ENCODE assay signal across 19 cellular contexts in the genomic region with DNA sequence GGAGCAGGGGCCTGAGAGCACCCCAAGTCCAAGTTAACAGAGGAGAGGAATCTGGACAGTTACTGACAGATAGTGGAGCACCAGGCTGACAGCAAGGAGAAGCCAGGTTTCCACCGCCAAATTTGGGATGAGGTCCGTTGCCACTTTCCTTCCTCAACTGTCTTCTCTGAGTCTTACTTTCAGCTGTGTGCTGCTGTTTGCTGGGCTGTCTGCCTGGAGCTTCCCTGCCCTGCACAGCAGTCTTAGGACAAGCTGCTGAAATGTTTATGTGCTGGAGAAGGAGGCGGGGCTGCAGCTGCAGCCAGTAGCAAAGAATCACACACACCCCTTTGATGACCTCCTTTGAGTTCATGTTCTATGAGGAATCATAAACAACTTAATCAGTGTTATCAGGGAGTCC. TPM values are rescaled to one million over a fixed set of nuclear protein-coding genes. Genes with fewer than 3 reads are reported as not detected.
DNase-seq lines count a peak whose midpoint lies in the region; ATAC-seq and TF ChIP-seq lines count a peak whose summit lies in the region.
"Had no signal": no experiment of that assay in that cellular context is flagged by ENCODE, and none has a peak within 500 bp of the region (broad histone marks: within the 10 kb centered on the region; RNA-seq: fewer than 3 reads in every experiment).

No MANE protein-coding gene starts in this region.

- H3K27me3 ChIP-seq in Caco-2 (replicated peaks; ENCODE audit: control insufficient read depth, insufficient read depth, low read length) (no peaks in the 10 kb centered on the region), mucosa of stomach (ENCODE audit: control insufficient read depth, insufficient read depth, low read length) (no peaks in the 10 kb centered on the region)
- H3K27me3 ChIP-seq: heart right ventricle, SJCRH30 had no signal

- no peak overlapping the region for H3K27ac Mint-ChIP-seq in Caco-2 (ENCODE audit: unreplicated experiment)
- H3K27ac Mint-ChIP-seq: activated CD4-positive, alpha-beta memory T cell treated with anti-CD3 and anti-CD28 coated beads for 36 hours; activated T-helper 17 cell treated with anti-CD3 and anti-CD28 coated beads, Interleukin-2, amount 50 U/mL, for 72 hours; naive thymus-derived CD4-positive, alpha-beta T cell had no signal

- CTCF ChIA-PET in Caco-2 (lab: Charles Lee) = no interaction called here

- intact Hi-C loops in Caco-2 (cut with micrococcal nuclease; ENCODE audit: unreplicated experiment) = no loop called here

- H3K4me3 ChIP-seq in Caco-2 (ENCODE audit: low read depth, low read length) (no peak overlapping the region), mucosa of stomach (ENCODE audit: low read length) (no peak overlapping the region)
- H3K4me3 ChIP-seq: heart right ventricle, SJCRH30 had no signal

- no peak for TF ChIP-seq CTCF in Caco-2 (IDR thresholded peaks at IDR 0.05; ENCODE audit: insufficient read depth in 1 of 2, low read depth in 1 of 2, low read length in 1 of 2, severe bottlenecking in 1 of 2, unreplicated experiment in 1 of 2)

- ATAC-seq in esophagus mucosa (peak; percentile 74), HG03342 (IDR thresholded peaks at IDR 0.05; ENCODE audit: unreplicated experiment) (no peak), GM21825 (IDR thresholded peaks at IDR 0.05; ENCODE audit: unreplicated experiment) (no peak)
- ATAC-seq: activated T-helper 17 cell treated with anti-CD3 and anti-CD28 coated beads, Interleukin-2, amount 50 U/mL, for 72 hours; heart right ventricle; naive thymus-derived CD4-positive, alpha-beta T cell had no signal

- DNase-seq in Caco-2 (peak; percentile 16 to 40), NCI-H69 (lab: John Stamatoyannopoulos, UW) (peak; percentile 4), RKO (ENCODE audit: low spot score) (no peak), C1 segment of cervical spinal cord (lab: John Stamatoyannopoulos, UW) (no peak)
- DNase-seq: activated CD4-positive, alpha-beta memory T cell treated with anti-CD3 and anti-CD28 coated beads for 36 hours; GF-D8; heart right ventricle; naive thymus-derived CD4-positive, alpha-beta T cell; NCI-H1048 had no signal

- no peaks in the 10 kb centered on the region for H3K36me3 ChIP-seq in Caco-2 (ENCODE audit: control insufficient read depth, insufficient read depth, low read length)
- no peaks in the 10 kb centered on the region for H3K36me3 ChIP-seq in mucosa of stomach (ENCODE audit: control insufficient read depth, insufficient read depth, low read length)
- H3K36me3 ChIP-seq: heart right ventricle, SJCRH30 had no signal

- H3K9me3 ChIP-seq in Caco-2 (no peaks in the 10 kb centered on the region), mucosa of stomach (ENCODE audit: control insufficient read depth, low read length) (no peaks in the 10 kb centered on the region)
- H3K9me3 ChIP-seq: SJCRH30 had no signal

- no TSS peak for BruUV-seq in Caco-2 (replicated peaks; lab: Mats Ljungman, UMichigan)

- peak overlapping the region; percentile 56 for H3K9ac ChIP-seq in mucosa of stomach (ENCODE audit: low read length)

- H3K4me1 ChIP-seq in Caco-2 (peaks cover 12% of the 10 kb centered on the region), mucosa of stomach (ENCODE audit: control insufficient read depth, insufficient read depth, low read length) (peaks cover 25% of the 10 kb centered on the region)
- H3K4me1 ChIP-seq: heart right ventricle had no signal

- POLR2A ChIA-PET in Caco-2 (lab: Charles Lee) = no interaction called here

- peaks cover 17% of the 10 kb centered on the region for H3K4me1 Mint-ChIP-seq in Caco-2 (ENCODE audit: low read depth, unreplicated experiment)
- H3K4me1 Mint-ChIP-seq: activated T-helper 17 cell treated with anti-CD3 and anti-CD28 coated beads, Interleukin-2, amount 50 U/mL, for 72 hours; naive thymus-derived CD4-positive, alpha-beta T cell had no signal

- H3K4me3 Mint-ChIP-seq in Caco-2 (ENCODE audit: unreplicated experiment) = no peak overlapping the region
- H3K4me3 Mint-ChIP-seq: activated CD4-positive, alpha-beta memory T cell treated with anti-CD3 and anti-CD28 coated beads for 36 hours; activated T-helper 17 cell treated with anti-CD3 and anti-CD28 coated beads, Interleukin-2, amount 50 U/mL, for 72 hours; naive thymus-derived CD4-positive, alpha-beta T cell had no signal

- H3K36me3 Mint-ChIP-seq in Caco-2 (ENCODE audit: insufficient read depth, unreplicated experiment) = no peaks in the 10 kb centered on the region
- H3K36me3 Mint-ChIP-seq: activated CD4-positive, alpha-beta memory T cell treated with anti-CD3 and anti-CD28 coated beads for 36 hours had no signal

- H3K27me3 Mint-ChIP-seq in Caco-2 (ENCODE audit: insufficient read depth, unreplicated experiment) = no peaks in the 10 kb centered on the region

- no peaks in the 10 kb centered on the region for H3K9me3 Mint-ChIP-seq in Caco-2 (ENCODE audit: unreplicated experiment)
- H3K9me3 Mint-ChIP-seq: activated CD4-positive, alpha-beta memory T cell treated with anti-CD3 and anti-CD28 coated beads for 36 hours; activated T-helper 17 cell treated with anti-CD3 and anti-CD28 coated beads, Interleukin-2, amount 50 U/mL, for 72 hours had no signal

RNA-seq across cellular contexts. Expression of a gene that starts 17.4 kb away (rescaled TPM):
- total RNA-seq in Caco-2 (2022) (not detected in 2 replicates), esophagus mucosa (not detected)
- total RNA-seq: activated CD4-positive, alpha-beta memory T cell treated with anti-CD3 and anti-CD28 coated beads for 36 hours; activated T-helper 17 cell treated with anti-CD3 and anti-CD28 coated beads, Interleukin-2, amount 50 U/mL, for 72 hours; chondrocyte; endothelial cell of umbilical vein; heart right ventricle; naive thymus-derived CD4-positive, alpha-beta T cell; posterior vena cava; temporal lobe had no signal

RNA-seq across cellular contexts. Expression of a gene that starts 31.6 kb away (rescaled TPM):
- total RNA-seq in Caco-2 (2022) (not detected in 2 replicates), esophagus mucosa (0.24 TPM)
- total RNA-seq: activated CD4-positive, alpha-beta memory T cell treated with anti-CD3 and anti-CD28 coated beads for 36 hours; activated T-helper 17 cell treated with anti-CD3 and anti-CD28 coated beads, Interleukin-2, amount 50 U/mL, for 72 hours; chondrocyte; endothelial cell of umbilical vein; heart right ventricle; naive thymus-derived CD4-positive, alpha-beta T cell; posterior vena cava; SJCRH30; temporal lobe had no signal

Comparison
In these comparisons a context has a peak if more than half of its experiments do, and no peak if none do; other contexts are left out.
1. DNase-seq: peak in Caco-2 (2 of 2) and NCI-H69 (single experiment); none in RKO (single experiment) and C1 segment of cervical spinal cord (0 of 14).